ENCODE assay signal across 9 cellular contexts in the genomic region with DNA sequence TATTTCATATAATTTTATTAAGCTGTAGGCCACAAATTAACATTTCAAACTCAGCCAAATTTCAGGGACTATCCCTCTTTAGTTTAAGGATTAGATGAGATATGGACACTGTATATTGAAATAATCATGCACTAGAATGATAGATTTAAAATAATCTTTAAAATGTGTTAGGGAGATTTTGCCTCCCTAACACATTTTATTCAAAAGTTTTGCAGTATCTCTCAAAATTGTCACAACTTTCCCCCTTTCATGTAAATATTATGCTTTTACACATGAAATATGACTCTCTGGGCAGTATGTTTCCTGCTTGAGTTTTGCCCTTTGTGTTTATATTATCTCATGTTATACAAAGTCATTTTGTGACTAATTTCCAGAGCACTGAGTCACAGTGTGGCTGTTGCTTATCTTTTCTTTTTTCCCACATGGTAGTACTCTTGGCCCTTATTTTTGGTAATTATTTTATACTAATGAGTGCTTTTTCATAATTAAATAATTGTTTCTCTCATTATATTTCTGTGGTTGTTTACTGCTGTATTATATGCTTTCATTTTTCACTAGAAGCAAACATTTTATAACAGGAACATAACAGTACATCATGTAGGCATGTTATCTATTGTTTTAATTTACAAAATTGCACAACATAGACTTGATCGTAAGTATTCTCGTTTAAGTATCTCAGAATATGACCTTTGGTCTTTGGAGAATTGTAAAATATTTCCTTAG. TPM values are rescaled to one million over a fixed set of nuclear protein-coding genes. Genes with fewer than 3 reads are reported as not detected.
DNase-seq lines count a peak whose midpoint lies in the region; ATAC-seq and TF ChIP-seq lines count a peak whose summit lies in the region.
"Had no signal": no experiment of that assay in that cellular context is flagged by ENCODE, and none has a peak within 500 bp of the region (broad histone marks: within the 10 kb centered on the region; RNA-seq: fewer than 3 reads in every experiment).

No MANE protein-coding gene starts in this region.

- no peak overlapping the region for H2BK120ac ChIP-seq in H9 (ENCODE audit: low read depth, low read length, poor library complexity, severe bottlenecking)

- ATAC-seq in activated naive CD4-positive, alpha-beta T cell treated with anti-CD3 and anti-CD28 coated beads, Interleukin-2, amount 50 U/mL, for 72 hours: peak; percentile 64 to 89
- no peak for ATAC-seq in CD8-positive, alpha-beta T cell

- H2BK12ac ChIP-seq in H9 (ENCODE audit: insufficient read length, low read depth, low read length): no peak overlapping the region

- H3K4me2 ChIP-seq in H9 (ENCODE audit: insufficient read depth, insufficient read length, low read length): no peak overlapping the region

- H3K4me3 ChIP-seq in astrocyte of the spinal cord (ENCODE audit: low read depth, low read length): peak overlapping the region; percentile 70
- peak overlapping the region; percentile 67 to 95 (median 91) for H3K4me3 ChIP-seq in liver (ENCODE audit: low read depth in 1 of 3, low read length in 3 of 3)
- H3K4me3 ChIP-seq in vagina: peak overlapping the region; percentile 39 to 54
- H3K4me3 ChIP-seq in CD8-positive, alpha-beta T cell (ENCODE audit: low read depth, low read length): no peak overlapping the region

- H4K20me1 ChIP-seq in H9 (ENCODE audit: control insufficient read depth, insufficient read depth, insufficient read length): no peaks in the 10 kb centered on the region

- no peaks in the 10 kb centered on the region for H3K79me1 ChIP-seq in H9 (ENCODE audit: insufficient read depth, low read depth, low read length, poor library complexity, severe bottlenecking)

- intact Hi-C loops in vagina (cut with DNase I): no loop called here
- intact Hi-C loops in CD8-positive, alpha-beta T cell (cut with DNase I, micrococcal nuclease): no loop called here

- no peaks in the 10 kb centered on the region for H3K23me2 ChIP-seq in H9 (ENCODE audit: insufficient read length, low read depth, low read length, poor library complexity, severe bottlenecking)

- no peak overlapping the region for H4K8ac ChIP-seq in H9 (replicated peaks; ENCODE audit: insufficient read length, low read depth, low read length)

- CTCF ChIA-PET in CD8-positive, alpha-beta T cell (lab: Charles Lee): no interaction called here

- H3K56ac ChIP-seq in H9 (ENCODE audit: insufficient read length, low read depth, low read length): no peak overlapping the region

- H4K5ac ChIP-seq in H9 (ENCODE audit: insufficient read length, low read depth, low read length): no peak overlapping the region

- no peaks in the 10 kb centered on the region for H3K27me3 ChIP-seq in liver (ENCODE audit: control insufficient read depth in 4 of 4, insufficient read depth in 4 of 4, low read length in 3 of 4)
- H3K27me3 ChIP-seq in vagina: no peaks in the 10 kb centered on the region
- H3K27me3 ChIP-seq in CD8-positive, alpha-beta T cell (ENCODE audit: insufficient read depth, low read length): no peaks in the 10 kb centered on the region
- no peaks in the 10 kb centered on the region; the same call in 1 of the 2 replicates for H3K27me3 ChIP-seq in H9 (ENCODE audit: insufficient read depth, low read length)

- no peaks in the 10 kb centered on the region for H3K9me3 Mint-ChIP-seq in activated naive CD4-positive, alpha-beta T cell treated with anti-CD3 and anti-CD28 coated beads, Interleukin-2, amount 50 U/mL, for 72 hours
- no peaks in the 10 kb centered on the region for H3K9me3 Mint-ChIP-seq in CD8-positive, alpha-beta T cell
- H3K9me3 Mint-ChIP-seq in H9: peaks cover 3 to 14% of the 10 kb centered on the region in 2 experiments; a peak in 3 of 5 replicates

- no peak for TF ChIP-seq CTCF in astrocyte of the spinal cord (IDR thresholded peaks at IDR 0.05; ENCODE audit: low read depth, low read length)
- TF ChIP-seq CTCF in liver (IDR thresholded peaks at IDR 0.05; ENCODE audit: low read depth, low read length, missing input control): no peak
- no peak for TF ChIP-seq CTCF in vagina (IDR thresholded peaks at IDR 0.05)
- no peak for TF ChIP-seq CTCF in CD8-positive, alpha-beta T cell (IDR thresholded peaks at IDR 0.05)
- TF ChIP-seq CTCF in H9 (conservative IDR thresholded peaks at IDR 0.05): no peak

- no peaks in the 10 kb centered on the region for H3K79me2 ChIP-seq in H9 (ENCODE audit: insufficient read depth, low read length)

- H3K4me1 ChIP-seq in liver (ENCODE audit: control insufficient read depth in 4 of 4, insufficient read depth in 4 of 4, low read length in 3 of 4) (peaks cover 2 to 23% (median 7%) of the 10 kb centered on the region in 4 donors), vagina (peaks cover 24% of the 10 kb centered on the region), H9 (ENCODE audit: insufficient read depth, low read length) (no peaks in the 10 kb centered on the region)
- H3K4me1 ChIP-seq in CD8-positive, alpha-beta T cell (ENCODE audit: insufficient read depth, low read length): no peaks in the 10 kb centered on the region

- no peak for TF ChIP-seq POLR2A in vagina (IDR thresholded peaks at IDR 0.05)

- no peak overlapping the region for H2AFZ ChIP-seq in H9 (ENCODE audit: low read length)

- peaks cover 2% of the 10 kb centered on the region for H3K27me3 Mint-ChIP-seq in CD8-positive, alpha-beta T cell (ENCODE audit: low read depth)
- H3K27me3 Mint-ChIP-seq in H9 (ENCODE audit: low read depth): no peaks in the 10 kb centered on the region

- DNase-seq in activated naive CD4-positive, alpha-beta T cell treated with anti-CD3 and anti-CD28 coated beads, Interleukin-2, amount 50 U/mL, for 72 hours (ENCODE audit: low spot score in 2 of 2): no peak
- DNase-seq in activated naive CD4-positive, alpha-beta T cell (lab: John Stamatoyannopoulos, UW): no peak
- DNase-seq in astrocyte of the spinal cord (ENCODE audit: low read depth, low spot score) (peak; percentile 84), vagina (ENCODE audit: extremely low spot score in 2 of 2) (no peak), NCI-H82 (lab: John Stamatoyannopoulos, UW) (no peak), H9 (no peak)
- DNase-seq in CD8-positive, alpha-beta T cell: no peak

- H4K91ac ChIP-seq in H9 (ENCODE audit: insufficient read length, low read depth, low read length): no peak overlapping the region

- no peak overlapping the region for H3K27ac Mint-ChIP-seq in activated naive CD4-positive, alpha-beta T cell treated with anti-CD3 and anti-CD28 coated beads, Interleukin-2, amount 50 U/mL, for 72 hours
- no peak overlapping the region for H3K27ac Mint-ChIP-seq in CD8-positive, alpha-beta T cell
- no peak overlapping the region for H3K27ac Mint-ChIP-seq in H9

- no peak overlapping the region for H3K18ac ChIP-seq in H9 (ENCODE audit: insufficient read length, low read depth, low read length)

- POLR2A ChIA-PET in CD8-positive, alpha-beta T cell (lab: Charles Lee): no interaction called here

- peak overlapping the region; percentile 96 to 100 for H3K9ac ChIP-seq in liver (ENCODE audit: low read depth in 1 of 2, low read length in 2 of 2)
- H3K9ac ChIP-seq in H9 (ENCODE audit: extremely low read depth, insufficient read length, low read length): no peak overlapping the region

- peak overlapping the region; percentile 90 to 94 for H3K27ac ChIP-seq in liver (ENCODE audit: low read depth in 1 of 2, low read length in 2 of 2)
- H3K27ac ChIP-seq in vagina: peak overlapping the region; percentile 75
- H3K27ac ChIP-seq in CD8-positive, alpha-beta T cell (ENCODE audit: low read depth, low read length): no peak overlapping the region
- H3K27ac ChIP-seq in H9 (ENCODE audit: insufficient read length, low read depth, low read length): no peak overlapping the region
- H3K27ac ChIP-seq: C4-2B had no signal

- in situ Hi-C loops in astrocyte of the spinal cord (cut with HindIII; ENCODE audit: low sequenced_read_pairs): no loop called here

- TF ChIP-seq RAD21 in liver (IDR thresholded peaks at IDR 0.05): no peak

- H3K4ac ChIP-seq in H9 (ENCODE audit: low read depth, low read length): no peak overlapping the region

- no peaks in the 10 kb centered on the region for H3K36me3 Mint-ChIP-seq in activated naive CD4-positive, alpha-beta T cell treated with anti-CD3 and anti-CD28 coated beads, Interleukin-2, amount 50 U/mL, for 72 hours
- no peaks in the 10 kb centered on the region for H3K36me3 Mint-ChIP-seq in CD8-positive, alpha-beta T cell
- H3K36me3 Mint-ChIP-seq in H9 (ENCODE audit: insufficient read depth in 1 of 3, low read depth in 3 of 3): peaks cover 9 to 27% (median 12%) of the 10 kb centered on the region in 3 experiments; a peak in 5 of 7 replicates

- H2BK15ac ChIP-seq in H9 (ENCODE audit: low read depth, low read length): no peak overlapping the region

- H3K36me3 ChIP-seq in liver (ENCODE audit: control insufficient read depth in 4 of 4, insufficient read depth in 3 of 4, low read depth in 1 of 4, low read length in 3 of 4) (peaks cover 0 to 3% (median 0%) of the 10 kb centered on the region in 4 donors), vagina (no peaks in the 10 kb centered on the region)
- H3K36me3 ChIP-seq in CD8-positive, alpha-beta T cell (ENCODE audit: insufficient read depth, low read length): no peaks in the 10 kb centered on the region

- WGBS in liver: 2% methylated on average over 2 of the region's 2 CpGs
- WGBS in H9 (ENCODE audit: extremely low coverage, insufficient read length, low lambda C conversion rate): no CpG with 5 or more reads among the region's 2 CpGs

- no peak overlapping the region for H3K14ac ChIP-seq in H9 (ENCODE audit: insufficient read depth, low read length)

- H3K9me3 ChIP-seq in liver (ENCODE audit: control insufficient read depth in 4 of 4, low read length in 3 of 4): no peaks in the 10 kb centered on the region
- H3K9me3 ChIP-seq in vagina: no peaks in the 10 kb centered on the region
- H3K9me3 ChIP-seq in CD8-positive, alpha-beta T cell (ENCODE audit: low read length): no peaks in the 10 kb centered on the region
- H3K9me3 ChIP-seq in H9 (ENCODE audit: control insufficient read depth, low read depth, low read length): peaks cover 6% of the 10 kb centered on the region

- H2BK20ac ChIP-seq in H9 (ENCODE audit: low read depth, low read length, poor library complexity, severe bottlenecking): no peak overlapping the region

- H3T11ph ChIP-seq in H9 (ENCODE audit: low read length): no peak overlapping the region

- no peak overlapping the region for H2BK5ac ChIP-seq in H9 (ENCODE audit: insufficient read length, low read length)

- no peak overlapping the region for H2AK5ac ChIP-seq in H9 (ENCODE audit: insufficient read length, low read length)

- no peak overlapping the region for H3K4me3 Mint-ChIP-seq in CD8-positive, alpha-beta T cell
- no peak overlapping the region for H3K4me3 Mint-ChIP-seq in H9

- H3K4me1 Mint-ChIP-seq in CD8-positive, alpha-beta T cell (ENCODE audit: low read depth): peaks cover 7% of the 10 kb centered on the region
- peaks cover 9 to 14% of the 10 kb centered on the region in 2 experiments for H3K4me1 Mint-ChIP-seq in H9

- H3K23ac ChIP-seq in H9 (ENCODE audit: insufficient read length, low read depth, low read length): no peak overlapping the region

RNA-seq across cellular contexts. Expression of gene TFPI, which starts 1.1 kb away (rescaled TPM):
- total RNA-seq in activated naive CD4-positive, alpha-beta T cell treated with anti-CD3 and anti-CD28 coated beads, Interleukin-2, amount 50 U/mL, for 72 hours: under 1 TPM in 1 of 2 donors, not detected in 1; 0.34 TPM
- total RNA-seq in liver (100 to 1,000 TPM; 109 to 152 TPM), vagina (68.8 TPM), H9 (2021) (5.7 and 5.8 TPM in 2 replicates)
- polyA plus RNA-seq in liver: 100 to 1,000 TPM in 1 of 2 donors, 10 to 100 TPM in 1; 55.8 to 211 TPM
- total RNA-seq in CD8-positive, alpha-beta T cell: not detected

Comparison
In these comparisons a context has a peak if more than half of its experiments do, and no peak if none do; other contexts are left out.
1. H3K27ac ChIP-seq: peak in liver (2 of 2) and vagina (single experiment); none in CD8-positive, alpha-beta T cell (single experiment) and H9 (single experiment).
2. RNA of gene TFPI, which starts 1.1 kb away (total RNA-seq): 109 to 152 TPM in liver and 68.8 TPM in vagina (single experiment); 5.7 to 5.8 TPM in H9, not detected in CD8-positive, alpha-beta T cell and 0.34 TPM in activated naive CD4-positive, alpha-beta T cell treated with anti-CD3 and anti-CD28 coated beads, Interleukin-2, amount 50 U/mL, for 72 hours; every median in the first group is over 10 times any median in the second.